In the genomic region with DNA sequence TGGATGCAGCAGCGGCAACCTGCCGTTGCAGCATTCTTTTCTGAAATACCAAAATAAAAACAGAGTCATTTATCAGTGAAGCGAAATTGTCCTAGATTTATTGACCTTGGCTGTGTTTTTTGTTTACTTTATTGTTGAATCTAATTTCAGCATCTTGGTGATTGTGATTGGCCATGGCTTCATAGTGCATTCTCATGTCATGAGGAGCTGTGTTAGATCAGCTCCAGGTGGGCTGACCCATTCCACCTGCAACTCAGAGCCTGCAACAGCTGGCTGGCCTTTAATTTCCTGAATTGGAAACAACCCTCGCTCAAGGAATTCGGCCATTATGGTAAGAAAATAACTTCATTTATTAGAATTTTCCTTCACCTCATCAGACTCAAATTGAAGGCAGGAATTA, we compare ENCODE assay signal across 10 cellular contexts. TPM values are rescaled to one million over a fixed set of nuclear protein-coding genes. Genes with fewer than 3 reads are reported as not detected.
"Had no signal": no experiment of that assay in that cellular context is flagged by ENCODE, and none has a peak within 500 bp of the region (broad histone marks: within the 10 kb centered on the region; RNA-seq: fewer than 3 reads in every experiment).

No MANE protein-coding gene starts in this region.

- H3K27ac Mint-ChIP-seq: HFFc6 had no signal

- H3K4me1 ChIP-seq: HAP-1 had no signal

- DNase-seq: GOT3, H7, HFFc6, IMR-90, KG1 had no signal

- ATAC-seq: HCT116, K562 had no signal

- H3K9me3 ChIP-seq: HAP-1 had no signal

- H3K9me3 Mint-ChIP-seq: HFFc6 had no signal

- H3K4me3 Mint-ChIP-seq: HFFc6 had no signal

- H3K4me3 ChIP-seq: HAP-1, K562 had no signal

- H3K36me3 ChIP-seq: HAP-1 had no signal

RNA-seq across cellular contexts. Expression of gene KRT24, which starts 16.4 kb away (rescaled TPM):
- total RNA-seq: H4, H7, HFFc6, HT-29, IMR-90, K562 had no signal

RNA-seq across cellular contexts. Expression of gene KRT222, which starts 22.1 kb away (rescaled TPM):
- total RNA-seq: HFFc6, HT-29, IMR-90 had no signal
